Comparison of ENCODE assay signal across 20 cellular contexts in genomic region chr12:114069507-114069906, GRCh38.
"Had no signal": no experiment of that assay in that cellular context is flagged by ENCODE, and none has a peak within 500 bp of the region (broad histone marks: within the 10 kb centered on the region; RNA-seq: fewer than 3 reads in every experiment).

No MANE protein-coding gene starts in this region.

- DNase-seq: KBM-7, MG63, NCI-H1092 treated with DMSO at 0.1 percent for 48 hours, NCI-H1436, NCI-H187, NCI-H2029, NCI-H2081 treated with DMSO at 0.1 percent for 48 hours, NCI-H2171, NCI-H226, NCI-H446, NCI-H510A, NCI-H524 treated with DMSO at 0.1 percent for 48 hours, NCI-H69, NCI-H774, SHP77, SK-N-SH, SW 1271, T-cell had no signal

- H3K4me3 Mint-ChIP-seq: T-cell had no signal

- H3K27ac Mint-ChIP-seq: T-cell had no signal

- H3K36me3 ChIP-seq: MG63 had no signal

- H3K9ac ChIP-seq: SK-N-SH had no signal

- H3K4me1 Mint-ChIP-seq: T-cell had no signal

- H3K4me2 ChIP-seq: SK-N-SH had no signal

- H3K4me3 ChIP-seq: MG63 had no signal

- H3K27me3 ChIP-seq: MG63 had no signal

- ATAC-seq: Panc1, T-cell had no signal

- H3K27ac ChIP-seq: RWPE1 had no signal

- H3K9me3 ChIP-seq: MG63, SK-N-SH had no signal

- H3K9me3 Mint-ChIP-seq: T-cell had no signal

- H3K36me3 Mint-ChIP-seq: T-cell had no signal

- H3K9me2 ChIP-seq: SK-N-SH had no signal
